Comparison of ENCODE assay signal across 1 cellular context in genomic region chr9:35102769-35103659, GRCh38.
TF ChIP-seq lines count a peak whose summit lies in the region.

STOML2 (minus strand) TSS chr9:35103131; CDS start chr9:35103094, 37 bp downstream.

TF ChIP-seq in H1, 55 proteins besides CTCF, POLR2A, EP300 and RAD21 (continued from another document):
- TF ChIP-seq POLR2AphosphoS5 (IDR thresholded peaks at IDR 0.05; ENCODE audit: low read depth, low read length) (peak; percentile 27; the same call in 1 of the 2 replicates), SIN3A (conservative IDR thresholded peaks at IDR 0.05 in 1 of 2, IDR thresholded peaks at IDR 0.05 in 1 of 2; ENCODE audit: low read depth in 1 of 2, low read length in 2 of 2) (peak; percentile 85 to 98), SP2 (IDR thresholded peaks at IDR 0.05; ENCODE audit: low read length) (peak; percentile 58), CREB1 (IDR thresholded peaks at IDR 0.05) (0 out of 2 replicates have a peak, but pooled peaks have one; percentile 16), CHD2 (IDR thresholded peaks at IDR 0.05; ENCODE audit: low read length) (peak; percentile 69), SIRT6 (IDR thresholded peaks at IDR 0.05; ENCODE audit: low read length) (no peak), SP4 (IDR thresholded peaks at IDR 0.05; ENCODE audit: low read length) (peak; percentile 65; the same call in 1 of the 2 replicates), HDAC6 (IDR thresholded peaks at IDR 0.05; ENCODE audit: low read depth, low read length) (no peak), SRF (IDR thresholded peaks at IDR 0.05; ENCODE audit: low read depth, low read length) (peak; percentile 52; the same call in 1 of the 2 replicates), SP1 (IDR thresholded peaks at IDR 0.05; ENCODE audit: low read depth, low read length) (peak; percentile 79), PHF8 (conservative IDR thresholded peaks at IDR 0.05; ENCODE audit: low read depth, low read length) (peak; percentile 92), JUND (IDR thresholded peaks at IDR 0.05; ENCODE audit: low read length) (no peak; the same call in 1 of the 2 replicates), TCF12 (IDR thresholded peaks at IDR 0.05; ENCODE audit: low read depth, low read length) (no peak), CHD1 (IDR thresholded peaks at IDR 0.05; ENCODE audit: low read depth, low read length) (no peak), EGR1 (IDR thresholded peaks at IDR 0.05; ENCODE audit: borderline replicate concordance, low read depth, low read length) (peak; percentile 82; the same call in 1 of the 2 replicates), TAF7 (optimal IDR thresholded peaks at IDR 0.05; ENCODE audit: borderline replicate concordance, low read depth, low read length) (peak; percentile 65), TAF1 (IDR thresholded peaks at IDR 0.05; ENCODE audit: low read depth, low read length) (peak; percentile 93), KDM4A (IDR thresholded peaks at IDR 0.05; ENCODE audit: low read depth, low read length, severe bottlenecking) (peak; percentile 49), HDAC2 (IDR thresholded peaks at IDR 0.05; ENCODE audit: borderline replicate concordance in 1 of 2, low read depth in 2 of 2, low read length in 2 of 2) (peak in 1 of 2 experiments; percentile 84; a peak in 2 of 4 replicates), SAP30 (IDR thresholded peaks at IDR 0.05; ENCODE audit: insufficient read depth, insufficient replicate concordance, low read length) (peak; percentile 98), RFX5 (IDR thresholded peaks at IDR 0.05; ENCODE audit: borderline replicate concordance, low read depth, low read length) (peak; percentile 44; the same call in 1 of the 2 replicates), KDM1A (IDR thresholded peaks at IDR 0.05; ENCODE audit: borderline replicate concordance, low read length) (no peak), NANOG (IDR thresholded peaks at IDR 0.05; ENCODE audit: insufficient read depth, low read depth, low read length, poor library complexity, severe bottlenecking) (no peak), SUZ12 (IDR thresholded peaks at IDR 0.05; ENCODE audit: low read length) (no peak)
- TF ChIP-seq, protein P1, sequence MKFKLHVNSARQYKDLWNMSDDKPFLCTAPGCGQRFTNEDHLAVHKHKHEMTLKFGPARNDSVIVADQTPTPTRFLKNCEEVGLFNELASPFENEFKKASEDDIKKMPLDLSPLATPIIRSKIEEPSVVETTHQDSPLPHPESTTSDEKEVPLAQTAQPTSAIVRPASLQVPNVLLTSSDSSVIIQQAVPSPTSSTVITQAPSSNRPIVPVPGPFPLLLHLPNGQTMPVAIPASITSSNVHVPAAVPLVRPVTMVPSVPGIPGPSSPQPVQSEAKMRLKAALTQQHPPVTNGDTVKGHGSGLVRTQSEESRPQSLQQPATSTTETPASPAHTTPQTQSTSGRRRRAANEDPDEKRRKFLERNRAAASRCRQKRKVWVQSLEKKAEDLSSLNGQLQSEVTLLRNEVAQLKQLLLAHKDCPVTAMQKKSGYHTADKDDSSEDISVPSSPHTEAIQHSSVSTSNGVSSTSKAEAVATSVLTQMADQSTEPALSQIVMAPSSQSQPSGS (IDR thresholded peaks at IDR 0.05; ENCODE audit: low read length): no peak
- TF ChIP-seq, protein P2, sequence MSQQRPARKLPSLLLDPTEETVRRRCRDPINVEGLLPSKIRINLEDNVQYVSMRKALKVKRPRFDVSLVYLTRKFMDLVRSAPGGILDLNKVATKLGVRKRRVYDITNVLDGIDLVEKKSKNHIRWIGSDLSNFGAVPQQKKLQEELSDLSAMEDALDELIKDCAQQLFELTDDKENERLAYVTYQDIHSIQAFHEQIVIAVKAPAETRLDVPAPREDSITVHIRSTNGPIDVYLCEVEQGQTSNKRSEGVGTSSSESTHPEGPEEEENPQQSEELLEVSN (IDR thresholded peaks at IDR 0.05): peak; percentile 19; the same call in 1 of the 2 replicates
